In genomic region chr1:17916702-17917101, GRCh38 we compare ENCODE assay signal across 24 cellular contexts.
DNase-seq lines count a peak whose midpoint lies in the region; ATAC-seq and TF ChIP-seq lines count a peak whose summit lies in the region.
"Had no signal": no experiment of that assay in that cellular context is flagged by ENCODE, and none has a peak within 500 bp of the region (broad histone marks: within the 10 kb centered on the region; RNA-seq: fewer than 3 reads in every experiment).

No MANE protein-coding gene starts in this region.

- WGBS in spleen, 5 donors, result 59 to 84% (median 77%) methylated on average over 3 of the region's 3 CpGs

- no peak overlapping the region for H3K4me3 Mint-ChIP-seq in nephron progenitor cell
- H3K4me3 Mint-ChIP-seq: B cell; CD4-positive, alpha-beta memory T cell; CD4-positive, CD25-positive, alpha-beta regulatory T cell; CD8-positive, alpha-beta memory T cell had no signal

- no peak overlapping the region for H3K4me3 ChIP-seq in spleen
- H3K4me3 ChIP-seq: A549; BLaER1 treated with 17β-estradiol and CSF1 and Interleukin-3, amounts not matched to agents 10 nM and 100 nM; GM12878 had no signal

- H3K4me1 ChIP-seq in spleen, result no peaks in the 10 kb centered on the region
- H3K4me1 ChIP-seq: BLaER1 treated with 17β-estradiol and CSF1 and Interleukin-3, amounts not matched to agents 10 nM and 100 nM had no signal

- no peaks in the 10 kb centered on the region for H3K36me3 Mint-ChIP-seq in nephron progenitor cell (ENCODE audit: low read depth)
- H3K36me3 Mint-ChIP-seq: CD4-positive, alpha-beta memory T cell; CD4-positive, CD25-positive, alpha-beta regulatory T cell; CD8-positive, alpha-beta memory T cell had no signal

- intact Hi-C loops in spleen (cut with DNase I; ENCODE audit: low total_unique reads), result no loop called here

- H3K36me3 ChIP-seq in spleen, result no peaks in the 10 kb centered on the region
- H3K36me3 ChIP-seq: BLaER1 treated with 17β-estradiol and CSF1 and Interleukin-3, amounts not matched to agents 10 nM and 100 nM had no signal

- no peak overlapping the region for H3K27ac ChIP-seq in spleen
- H3K27ac ChIP-seq: 22Rv1; A549; BLaER1 treated with 17β-estradiol and CSF1 and Interleukin-3, amounts not matched to agents 10 nM and 100 nM; C4-2B had no signal

- ATAC-seq in GM18873 (IDR thresholded peaks at IDR 0.05; ENCODE audit: low FRiP score, unreplicated experiment), result no peak
- ATAC-seq: A549, GM12878 had no signal

- no peak overlapping the region for H3K27ac Mint-ChIP-seq in nephron progenitor cell
- H3K27ac Mint-ChIP-seq: B cell; CD4-positive, alpha-beta memory T cell; CD4-positive, CD25-positive, alpha-beta regulatory T cell; CD8-positive, alpha-beta memory T cell had no signal

- peaks cover 5% of the 10 kb centered on the region for H3K4me1 Mint-ChIP-seq in nephron progenitor cell
- H3K4me1 Mint-ChIP-seq: B cell; CD4-positive, alpha-beta memory T cell; CD4-positive, CD25-positive, alpha-beta regulatory T cell; CD8-positive, alpha-beta memory T cell had no signal

- peaks cover 0 to 99% (median 30%) of the 10 kb centered on the region in 7 donors for H3K27me3 ChIP-seq in spleen (replicated peaks in 1 of 7)

- peaks cover 55% of the 10 kb centered on the region for H3K27me3 Mint-ChIP-seq in nephron progenitor cell (ENCODE audit: low read depth, poor library complexity)
- H3K27me3 Mint-ChIP-seq: CD4-positive, CD25-positive, alpha-beta regulatory T cell had no signal

- no peak for TF ChIP-seq POLR2A in spleen (IDR thresholded peaks at IDR 0.05)

- TF ChIP-seq CTCF in spleen (IDR thresholded peaks at IDR 0.05 in 8 of 11, conservative IDR thresholded peaks at IDR 0.05 in 3 of 11) (no peak), nephron progenitor cell (IDR thresholded peaks at IDR 0.05) (no peak)

- H3K9me3 Mint-ChIP-seq in nephron progenitor cell, result no peaks in the 10 kb centered on the region
- H3K9me3 Mint-ChIP-seq: CD4-positive, CD25-positive, alpha-beta regulatory T cell had no signal

- DNase-seq in activated effector memory CD4-positive, alpha-beta T cell treated with anti-CD3 and anti-CD28 coated beads, Interleukin-2, amount 50 U/mL, for 16 hours, result peak; percentile 24
- no peak for DNase-seq in activated effector memory CD4-positive, alpha-beta T cell treated with Interleukin-2 at 50 U/mL for 16 hours
- DNase-seq in mesenteric fat pad (ENCODE audit: low spot score) (peak; percentile 75), spleen (peak; percentile 45), nephron progenitor cell (no peak)
- DNase-seq: AML-193; CD4-positive, alpha-beta memory T cell; CD4-positive, CD25-positive, alpha-beta regulatory T cell; CD8-positive, alpha-beta memory T cell; COR-L47; DMS 273 treated with DMSO at 0.1 percent for 48 hours; DMS153; DMS53; DMS79; DND-41; EL; GDM1 had no signal

- no peaks in the 10 kb centered on the region for H3K9me3 ChIP-seq in spleen
- H3K9me3 ChIP-seq: A549; BLaER1 treated with 17β-estradiol and CSF1 and Interleukin-3, amounts not matched to agents 10 nM and 100 nM had no signal

Comparison
In these comparisons a context has a peak if more than half of its experiments do, and no peak if none do; other contexts are left out.
1. DNase-seq: peak in activated effector memory CD4-positive, alpha-beta T cell treated with anti-CD3 and anti-CD28 coated beads, Interleukin-2, amount 50 U/mL, for 16 hours (single experiment), mesenteric fat pad (single experiment) and spleen (single experiment); none in activated effector memory CD4-positive, alpha-beta T cell treated with Interleukin-2 at 50 U/mL for 16 hours (single experiment) and nephron progenitor cell (single experiment).